Comparison of ENCODE assay signal across 16 cellular contexts in the genomic region with DNA sequence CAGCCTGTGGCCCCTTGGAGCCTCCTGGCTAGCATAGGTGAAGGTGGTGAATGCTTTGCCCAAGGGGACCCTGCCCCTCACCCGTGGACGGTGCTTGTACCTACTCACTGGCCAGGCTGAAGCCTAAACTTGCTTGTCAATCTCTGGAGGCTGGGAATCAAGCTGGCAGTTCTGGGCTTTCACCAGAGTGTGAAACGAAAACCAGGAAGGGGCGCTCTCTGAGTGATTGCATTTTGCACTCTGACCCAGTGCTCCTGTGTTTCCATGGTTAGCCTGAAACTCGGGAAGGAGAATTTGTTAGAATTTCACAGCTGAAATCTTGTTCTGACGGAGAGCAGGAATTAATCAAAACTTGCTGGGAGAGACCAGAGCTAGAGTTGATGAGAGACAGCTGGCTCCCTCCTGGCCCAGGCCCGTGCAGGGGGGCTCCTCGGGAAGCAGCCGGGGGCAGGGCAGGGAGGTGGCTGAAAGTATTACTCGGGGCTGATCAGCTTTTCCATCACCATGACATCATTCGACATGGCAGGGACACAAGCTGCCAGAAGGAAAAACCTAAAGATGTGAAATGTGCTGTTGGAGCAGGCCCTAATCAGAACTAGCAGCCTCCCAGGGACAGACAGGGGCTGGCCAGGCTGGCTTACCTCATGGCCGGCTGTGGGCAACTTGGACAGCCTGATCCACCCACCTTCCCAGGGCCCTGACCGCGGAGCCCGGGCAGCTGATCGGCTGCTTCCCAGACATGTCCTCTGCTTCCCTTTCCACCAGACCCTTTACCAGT.
DNase-seq lines count a peak whose midpoint lies in the region; ATAC-seq and TF ChIP-seq lines count a peak whose summit lies in the region.
"Had no signal": no experiment of that assay in that cellular context is flagged by ENCODE, and none has a peak within 500 bp of the region (broad histone marks: within the 10 kb centered on the region; RNA-seq: fewer than 3 reads in every experiment).

No MANE protein-coding gene starts in this region.

- peaks cover 1% of the 10 kb centered on the region for H3K27me3 Mint-ChIP-seq in activated naive CD4-positive, alpha-beta T cell treated with anti-CD3 and anti-CD28 coated beads for 36 hours (ENCODE audit: low read depth)

- no peaks in the 10 kb centered on the region for H3K4me1 Mint-ChIP-seq in activated naive CD4-positive, alpha-beta T cell treated with anti-CD3 and anti-CD28 coated beads for 36 hours (ENCODE audit: low read depth)
- H3K4me1 Mint-ChIP-seq: activated CD4-positive, alpha-beta memory T cell treated with anti-CD3 and anti-CD28 coated beads, Interleukin-2, amount 10 ng/mL, durations not matched to agents 7 days and 5 days; immature natural killer cell had no signal

- H3K9me3 Mint-ChIP-seq in activated naive CD4-positive, alpha-beta T cell treated with anti-CD3 and anti-CD28 coated beads for 36 hours: no peaks in the 10 kb centered on the region
- H3K9me3 Mint-ChIP-seq: activated CD4-positive, alpha-beta memory T cell treated with anti-CD3 and anti-CD28 coated beads, Interleukin-2, amount 10 ng/mL, durations not matched to agents 7 days and 5 days; immature natural killer cell had no signal

- ATAC-seq in sciatic nerve (peak; percentile 72), HG03159 (IDR thresholded peaks at IDR 0.05; ENCODE audit: unreplicated experiment) (no peak), HG02798 (IDR thresholded peaks at IDR 0.05; ENCODE audit: poor library complexity, unreplicated experiment) (no peak)
- ATAC-seq: gastrocnemius medialis, psoas muscle had no signal

- H3K36me3 ChIP-seq in right atrium auricular region: peaks cover 25% of the 10 kb centered on the region
- H3K36me3 ChIP-seq: gastrocnemius medialis had no signal

- no peak overlapping the region for H3K4me3 Mint-ChIP-seq in activated naive CD4-positive, alpha-beta T cell treated with anti-CD3 and anti-CD28 coated beads for 36 hours
- H3K4me3 Mint-ChIP-seq: activated CD4-positive, alpha-beta memory T cell treated with anti-CD3 and anti-CD28 coated beads, Interleukin-2, amount 10 ng/mL, durations not matched to agents 7 days and 5 days; immature natural killer cell had no signal

- H3K9me3 ChIP-seq in right atrium auricular region: no peaks in the 10 kb centered on the region
- H3K9me3 ChIP-seq: gastrocnemius medialis, psoas muscle had no signal

- TF ChIP-seq CTCF in coronary artery (IDR thresholded peaks at IDR 0.05): no peak
- TF ChIP-seq CTCF in right atrium auricular region (IDR thresholded peaks at IDR 0.05): no peak

- peaks cover 0 to 37% of the 10 kb centered on the region in 2 donors for H3K4me1 ChIP-seq in right atrium auricular region

- intact Hi-C loops in sciatic nerve (cut with DNase I): no loop called here
- intact Hi-C loops in activated naive CD4-positive, alpha-beta T cell treated with anti-CD3 and anti-CD28 coated beads for 36 hours (cut with micrococcal nuclease): loop anchor here (10.0 kb wide), 1 partner anchor 237 kb away; no protein-coding TSS in a partner anchor

- H3K36me3 Mint-ChIP-seq in activated naive CD4-positive, alpha-beta T cell treated with anti-CD3 and anti-CD28 coated beads for 36 hours (ENCODE audit: low read depth): no peaks in the 10 kb centered on the region
- H3K36me3 Mint-ChIP-seq: immature natural killer cell had no signal

- peak overlapping the region; percentile 17 to 82 for H3K27ac ChIP-seq in coronary artery
- peak overlapping the region; percentile 5 to 32 for H3K27ac ChIP-seq in right atrium auricular region
- H3K27ac ChIP-seq: gastrocnemius medialis, psoas muscle, SK-N-MC had no signal

- H3K4me3 ChIP-seq in coronary artery: no peak overlapping the region
- H3K4me3 ChIP-seq in right atrium auricular region: no peak overlapping the region
- H3K4me3 ChIP-seq: gastrocnemius medialis, psoas muscle, SK-N-MC had no signal

- CTCF ChIA-PET in activated naive CD4-positive, alpha-beta T cell treated with anti-CD3 and anti-CD28 coated beads for 36 hours (lab: Charles Lee): no interaction called here

- H3K27ac Mint-ChIP-seq in activated naive CD4-positive, alpha-beta T cell treated with anti-CD3 and anti-CD28 coated beads for 36 hours: no peak overlapping the region
- H3K27ac Mint-ChIP-seq: activated CD4-positive, alpha-beta memory T cell treated with anti-CD3 and anti-CD28 coated beads, Interleukin-2, amount 10 ng/mL, durations not matched to agents 7 days and 5 days; immature natural killer cell had no signal

- no peaks in the 10 kb centered on the region for H3K27me3 ChIP-seq in right atrium auricular region
- H3K27me3 ChIP-seq: gastrocnemius medialis had no signal

- DNase-seq in DMS 273 (lab: John Stamatoyannopoulos, UW; ENCODE audit: unreplicated experiment): peak; percentile 58
- no peak for DNase-seq in coronary artery (ENCODE audit: low spot score)
- no peak for DNase-seq in right atrium auricular region (ENCODE audit: low spot score)
- DNase-seq in sciatic nerve (ENCODE audit: low spot score): no peak
- no peak for DNase-seq in activated naive CD4-positive, alpha-beta T cell treated with anti-CD3 and anti-CD28 coated beads for 36 hours
- DNase-seq in hepatic stellate cell (ENCODE audit: low spot score): no peak
- DNase-seq: activated CD4-positive, alpha-beta memory T cell treated with anti-CD3 and anti-CD28 coated beads, Interleukin-2, amount 10 ng/mL, durations not matched to agents 7 days and 5 days; COR-L47; gastrocnemius medialis; immature natural killer cell; NCI-H2081 treated with DMSO at 0.1 percent for 48 hours; psoas muscle; stimulated activated CD4-positive, alpha-beta T cell treated with anti-CD3 and anti-CD28 coated beads, Interleukin-2, amount 100 ng/mL, for 48 hours had no signal
